Comparison of ENCODE assay signal across 17 cellular contexts in the genomic region with DNA sequence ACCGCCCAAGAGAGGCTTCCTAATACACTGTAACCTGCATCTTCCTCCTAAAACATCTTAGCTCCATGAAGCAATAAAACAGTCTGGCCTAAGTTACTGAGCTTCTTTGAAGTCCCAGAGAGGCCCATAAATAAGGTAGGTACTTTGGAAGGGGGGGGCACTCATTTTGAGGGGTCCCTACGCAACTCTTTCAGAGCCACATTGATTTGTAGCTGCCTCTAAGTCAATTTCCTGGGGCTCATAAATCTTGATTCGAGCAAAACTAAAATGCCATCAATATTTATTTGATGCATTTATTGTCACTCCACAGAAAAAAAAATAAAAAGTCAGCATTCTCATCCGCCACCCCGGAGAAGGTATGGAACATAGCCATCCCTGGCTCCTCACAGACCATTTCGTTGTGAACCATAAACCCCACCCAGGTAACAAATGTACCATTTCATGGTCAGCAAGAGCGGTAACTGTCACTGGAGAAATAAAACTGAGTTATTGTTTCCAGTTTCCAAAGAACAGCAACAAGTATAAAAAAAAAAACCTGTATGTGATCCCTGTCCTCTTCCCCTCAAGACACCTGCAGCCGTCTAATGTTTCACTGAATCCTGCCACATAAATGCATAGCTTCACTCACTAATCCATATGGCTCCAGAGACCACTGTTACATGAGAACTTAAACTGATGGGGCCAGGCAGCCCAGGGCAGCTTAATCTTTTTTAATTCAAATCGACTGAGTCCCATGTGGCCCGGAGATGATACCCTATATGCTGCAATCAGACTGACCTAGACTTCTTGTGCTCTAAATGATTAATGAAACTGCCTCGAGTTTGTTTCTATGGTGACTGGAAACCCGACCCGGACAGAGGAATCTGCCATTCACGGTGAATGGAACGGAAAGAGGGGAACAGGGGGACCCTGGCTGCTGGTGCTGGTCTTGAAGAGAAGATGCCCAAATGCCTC.
DNase-seq lines count a peak whose midpoint lies in the region; FAIRE-seq and TF ChIP-seq lines count a peak whose summit lies in the region.
"Had no signal": no experiment of that assay in that cellular context is flagged by ENCODE, and none has a peak within 500 bp of the region (broad histone marks: within the 10 kb centered on the region; RNA-seq: fewer than 3 reads in every experiment).

No MANE protein-coding gene starts in this region.

- CTCF ChIA-PET in endothelial cell of umbilical vein (lab: Charles Lee), result no interaction called here
- CTCF ChIA-PET in OCI-LY7 (lab: Charles Lee; ENCODE audit: unreplicated experiment), result no interaction called here

- FAIRE-seq in endothelial cell of umbilical vein (lab: Jason Lieb, UNC), result no peak

- peaks cover 10 to 21% of the 10 kb centered on the region in 2 experiments for H3K27me3 ChIP-seq in endothelial cell of umbilical vein (ENCODE audit: control insufficient read depth in 2 of 2, insufficient read depth in 2 of 2, low read length in 2 of 2)
- H3K27me3 ChIP-seq: Peyer's patch had no signal

- no peaks in the 10 kb centered on the region for H4K20me1 ChIP-seq in endothelial cell of umbilical vein (replicated peaks; ENCODE audit: control insufficient read depth, extremely low read depth, insufficient read depth, low read length)
- no peaks in the 10 kb centered on the region for H4K20me1 ChIP-seq in OCI-LY7 (ENCODE audit: insufficient read depth, low read length)

- H2AFZ ChIP-seq in endothelial cell of umbilical vein (ENCODE audit: low read depth, low read length) (peak overlapping the region; percentile 24), OCI-LY7 (ENCODE audit: low read length) (no peak overlapping the region)
- H2AFZ ChIP-seq: GM23248 had no signal

- H3K9me1 ChIP-seq in endothelial cell of umbilical vein (replicated peaks; ENCODE audit: control insufficient read depth, extremely low read depth, insufficient read depth, low read length), result no peaks in the 10 kb centered on the region

- peak; percentile 17 for DNase-seq in NCI-H1436 (lab: John Stamatoyannopoulos, UW)
- no peak for DNase-seq in NCI-H1436 treated with DMSO at 0.1 percent for 48 hours (lab: John Stamatoyannopoulos, UW)
- DNase-seq in NCI-H69 (lab: John Stamatoyannopoulos, UW), result peak; percentile 47
- DNase-seq in endothelial cell of umbilical vein (ENCODE audit: low read depth, low spot score), result no peak
- peak; percentile 73 for DNase-seq in retina
- DNase-seq in central memory CD4-positive, alpha-beta T cell, result no peak
- no peak for DNase-seq in HPDE6-E6E7 (ENCODE audit: extremely low spot score)
- DNase-seq in OCI-LY7 (ENCODE audit: low spot score), result no peak
- DNase-seq: 8988T; activated effector memory CD4-positive, alpha-beta T cell treated with anti-CD3 and anti-CD28 coated beads, Interleukin-2, amount 50 U/mL, for 16 hours; amygdala; C1 segment of cervical spinal cord; GM23248; Peyer's patch; stimulated activated CD4-positive, alpha-beta T cell treated with anti-CD3 and anti-CD28 coated beads, Interleukin-2, amount 100 ng/mL, for 48 hours; T-helper 1 cell had no signal

- POLR2A ChIA-PET in endothelial cell of umbilical vein (lab: Charles Lee) (no interaction called here), OCI-LY7 (lab: Charles Lee) (interaction anchor here (0.7 kb wide), 1 partner anchor 24 kb away, joined by 3 read pairs; no protein-coding TSS in a partner anchor)

- no peak overlapping the region for H3K27ac ChIP-seq in endothelial cell of umbilical vein (ENCODE audit: insufficient read depth, low read depth, low read length)
- H3K27ac ChIP-seq in OCI-LY7 (ENCODE audit: low read depth, low read length, poor library complexity, severe bottlenecking), result no peak overlapping the region
- H3K27ac ChIP-seq: GM23248, neutrophil, Peyer's patch had no signal

- intact Hi-C loops in endothelial cell of umbilical vein (cut with micrococcal nuclease) (no loop called here), OCI-LY7 (cut with micrococcal nuclease; ENCODE audit: unreplicated experiment) (no loop called here)

- H3K4me3 ChIP-seq in endothelial cell of umbilical vein (replicated peaks in 1 of 3; ENCODE audit: insufficient read depth in 1 of 3, low read depth in 1 of 3, low read length in 3 of 3), result no peak overlapping the region
- no peak overlapping the region for H3K4me3 ChIP-seq in OCI-LY7 (ENCODE audit: low read depth, low read length, poor library complexity, severe bottlenecking)
- H3K4me3 ChIP-seq: GM23248, Peyer's patch had no signal

- TF ChIP-seq CTCF in endothelial cell of umbilical vein (IDR thresholded peaks at IDR 0.05; ENCODE audit: extremely low read depth in 1 of 2, insufficient read depth in 1 of 2, low read depth in 1 of 2, low read length in 2 of 2), result no peak
- TF ChIP-seq CTCF in OCI-LY7 (conservative IDR thresholded peaks at IDR 0.05; ENCODE audit: low read length), result no peak

- H3K9me2 ChIP-seq in OCI-LY7 (ENCODE audit: insufficient read depth, low read length), result no peaks in the 10 kb centered on the region

- H3K9me3 ChIP-seq in endothelial cell of umbilical vein (replicated peaks; ENCODE audit: control insufficient read depth, insufficient read depth, low read length) (no peaks in the 10 kb centered on the region), OCI-LY7 (ENCODE audit: low read length) (no peaks in the 10 kb centered on the region)
- H3K9me3 ChIP-seq: neutrophil, Peyer's patch had no signal

- H3K4me1 ChIP-seq in endothelial cell of umbilical vein (ENCODE audit: control insufficient read depth, extremely low read depth, insufficient read depth, low read length) (peaks cover 6% of the 10 kb centered on the region), OCI-LY7 (ENCODE audit: insufficient read depth, low read length, poor library complexity, severe bottlenecking) (no peaks in the 10 kb centered on the region)
- H3K4me1 ChIP-seq: Peyer's patch had no signal

- no peaks in the 10 kb centered on the region for H3K79me2 ChIP-seq in endothelial cell of umbilical vein (ENCODE audit: control insufficient read depth, insufficient read depth, low read length)
- H3K79me2 ChIP-seq in OCI-LY7 (ENCODE audit: insufficient read depth, low read depth, low read length), result no peaks in the 10 kb centered on the region

- H3K36me3 ChIP-seq in endothelial cell of umbilical vein (ENCODE audit: control insufficient read depth in 2 of 2, extremely low read depth in 1 of 2, insufficient read depth in 2 of 2, low read length in 2 of 2), result no peaks in the 10 kb centered on the region
- H3K36me3 ChIP-seq in OCI-LY7 (ENCODE audit: insufficient read depth, low read length), result no peaks in the 10 kb centered on the region
- H3K36me3 ChIP-seq: neutrophil, Peyer's patch had no signal

- TF ChIP-seq POLR2A in endothelial cell of umbilical vein (IDR thresholded peaks at IDR 0.05; ENCODE audit: low read depth, low read length), result no peak

- dilution Hi-C loops in endothelial cell of umbilical vein (cut with MboI; ENCODE audit: extremely low pct_ligation_motif_present, low sequenced_read_pairs), result no loop called here

- no TSS peak for BruUV-seq in endothelial cell of umbilical vein (replicated peaks; lab: Mats Ljungman, UMichigan)
- no TSS peak for BruUV-seq in OCI-LY7 (replicated peaks; lab: Mats Ljungman, UMichigan)

- H3K4me2 ChIP-seq in endothelial cell of umbilical vein (ENCODE audit: insufficient read depth, low read length) (peak overlapping the region; percentile 44), OCI-LY7 (ENCODE audit: low read length) (no peak overlapping the region)

- no peak overlapping the region for H3K9ac ChIP-seq in endothelial cell of umbilical vein (replicated peaks; ENCODE audit: extremely low read depth, insufficient read depth, low read length)
- H3K9ac ChIP-seq: GM23248 had no signal

TF ChIP-seq in endothelial cell of umbilical vein, 7 proteins besides CTCF, POLR2A, EP300 and RAD21:
- no peak for TF ChIP-seq JUN (IDR thresholded peaks at IDR 0.05; ENCODE audit: borderline replicate concordance, insufficient read depth, insufficient read length, low read depth)
- TF ChIP-seq GATA2 (IDR thresholded peaks at IDR 0.05; ENCODE audit: insufficient read depth, insufficient read length, low read depth, low read length), result no peak
- TF ChIP-seq POLR2AphosphoS5 (IDR thresholded peaks at IDR 0.05; ENCODE audit: insufficient read depth, low read depth, low read length), result no peak
- TF ChIP-seq MAX (IDR thresholded peaks at IDR 0.05; ENCODE audit: insufficient read depth, insufficient read length), result no peak
- TF ChIP-seq FOS (IDR thresholded peaks at IDR 0.05; ENCODE audit: borderline replicate concordance, insufficient read depth, low read length), result no peak
- no peak for TF ChIP-seq EZH2 (IDR thresholded peaks at IDR 0.05; ENCODE audit: borderline replicate concordance, low read depth, low read length, severe bottlenecking)

Comparison
In these comparisons a context has a peak if more than half of its experiments do, and no peak if none do; other contexts are left out.
1. DNase-seq: peak in NCI-H1436 (single experiment), NCI-H69 (single experiment) and retina (single experiment); none in NCI-H1436 treated with DMSO at 0.1 percent for 48 hours (single experiment), endothelial cell of umbilical vein (single experiment), central memory CD4-positive, alpha-beta T cell (single experiment), HPDE6-E6E7 (single experiment) and OCI-LY7 (single experiment).